ENCODE assay signal across 8 cellular contexts in genomic region chr1:27122652-27123051, GRCh38. TPM values are rescaled to one million over a fixed set of nuclear protein-coding genes. Genes with fewer than 3 reads are reported as not detected.
DNase-seq lines count a peak whose midpoint lies in the region; ATAC-seq and TF ChIP-seq lines count a peak whose summit lies in the region.

No MANE protein-coding gene starts in this region.

- ATAC-seq in HG03139 (IDR thresholded peaks at IDR 0.05; ENCODE audit: unreplicated experiment) (no peak), GM21447 (IDR thresholded peaks at IDR 0.05; ENCODE audit: unreplicated experiment) (no peak)

- peaks cover 2% of the 10 kb centered on the region for H3K36me3 ChIP-seq in skeletal muscle satellite cell (ENCODE audit: insufficient read depth, low read length)
- H3K36me3 ChIP-seq in MM.1S (replicated peaks; ENCODE audit: insufficient read depth, low read length): no peaks in the 10 kb centered on the region

- H3K4me2 ChIP-seq in skeletal muscle satellite cell (ENCODE audit: low read length) (peak overlapping the region; percentile 67), MM.1S (ENCODE audit: low read depth, low read length) (no peak overlapping the region)

- no peak for TF ChIP-seq CTCF in MM.1S (IDR thresholded peaks at IDR 0.05; ENCODE audit: low read length)

- peak; percentile 88 for DNase-seq in HT-29 (ENCODE audit: low spot score)
- peak; percentile 42 for DNase-seq in UCSD-AML1 (lab: John Stamatoyannopoulos, UW; ENCODE audit: unreplicated experiment)
- DNase-seq in cardiac septum (ENCODE audit: low spot score): peak; percentile 82
- no peak for DNase-seq in MM.1S
- DNase-seq in NCI-H146 treated with DMSO at 0.1 percent for 48 hours (lab: John Stamatoyannopoulos, UW; ENCODE audit: unreplicated experiment): no peak

- no peaks in the 10 kb centered on the region for H3K27me3 ChIP-seq in skeletal muscle satellite cell (ENCODE audit: control insufficient read depth, insufficient read depth, low read length)
- no peaks in the 10 kb centered on the region for H3K27me3 ChIP-seq in MM.1S (replicated peaks; ENCODE audit: insufficient read depth, low read length)

- no peak overlapping the region for H3K27ac ChIP-seq in MM.1S (ENCODE audit: low read length)

- H3F3A ChIP-seq in MM.1S (ENCODE audit: insufficient read depth, low read length): no peaks in the 10 kb centered on the region

- no peak overlapping the region for H3K4me3 ChIP-seq in skeletal muscle satellite cell (ENCODE audit: low read length)
- H3K4me3 ChIP-seq in MM.1S (ENCODE audit: low read length): no peak overlapping the region

- H4K20me1 ChIP-seq in MM.1S (ENCODE audit: insufficient read depth, low read length): no peaks in the 10 kb centered on the region

- H3K9me2 ChIP-seq in MM.1S (replicated peaks; ENCODE audit: insufficient read depth, low read length): no peaks in the 10 kb centered on the region

- peak overlapping the region; percentile 25 for H3K9ac ChIP-seq in skeletal muscle satellite cell (ENCODE audit: low read depth, low read length)
- no peak overlapping the region for H3K9ac ChIP-seq in MM.1S (ENCODE audit: low read length)

- intact Hi-C loops in cardiac septum (cut with DNase I): no loop called here

- no peak overlapping the region for H2AFZ ChIP-seq in MM.1S (ENCODE audit: low read length)

- no peaks in the 10 kb centered on the region for H3K79me2 ChIP-seq in MM.1S (ENCODE audit: low read length)

- H3K4me1 ChIP-seq in skeletal muscle satellite cell (ENCODE audit: control insufficient read depth, insufficient read depth, low read length): peaks cover 38% of the 10 kb centered on the region
- H3K4me1 ChIP-seq in MM.1S (ENCODE audit: low read length): no peaks in the 10 kb centered on the region

- H3K9me3 ChIP-seq in skeletal muscle satellite cell (replicated peaks; ENCODE audit: low read length) (no peaks in the 10 kb centered on the region), MM.1S (replicated peaks; ENCODE audit: insufficient read depth, low read length) (no peaks in the 10 kb centered on the region)

RNA-seq across cellular contexts. Expression of gene SLC9A1, which starts 32.3 kb away (rescaled TPM):
- total RNA-seq in HT-29 (2014; rRNA removed; shearing (Covaris generic)): 10.0 and 10.6 TPM in 2 replicates
- total RNA-seq in cardiac septum: 26.1 TPM
- total RNA-seq in skeletal muscle satellite cell (2012; rRNA removed): 5.3 and 5.7 TPM in 2 replicates

Comparison
In these comparisons a context has a peak if more than half of its experiments do, and no peak if none do; other contexts are left out.
1. DNase-seq: peak in HT-29 (single experiment), UCSD-AML1 (single experiment) and cardiac septum (single experiment); none in MM.1S (single experiment) and NCI-H146 treated with DMSO at 0.1 percent for 48 hours (single experiment).